In genomic region chr15:25849431-25849921, GRCh38 we compare ENCODE assay signal across 8 cellular contexts. TPM values are rescaled to one million over a fixed set of nuclear protein-coding genes. Genes with fewer than 3 reads are reported as not detected.
DNase-seq lines count a peak whose midpoint lies in the region; ATAC-seq and TF ChIP-seq lines count a peak whose summit lies in the region.

No MANE protein-coding gene starts in this region.

- H3K9ac ChIP-seq in MM.1S (ENCODE audit: low read length): no peak overlapping the region

- H3K4me3 ChIP-seq in testis: no peak overlapping the region
- H3K4me3 ChIP-seq in MM.1S (ENCODE audit: low read length): no peak overlapping the region

- no peak overlapping the region for H3K4me2 ChIP-seq in MM.1S (ENCODE audit: low read depth, low read length)

- H2AFZ ChIP-seq in MM.1S (ENCODE audit: low read length): no peak overlapping the region

- H3K4me1 ChIP-seq in testis (peaks cover 16% of the 10 kb centered on the region), MM.1S (ENCODE audit: low read length) (no peaks in the 10 kb centered on the region)

- no peaks in the 10 kb centered on the region for H3F3A ChIP-seq in MM.1S (ENCODE audit: insufficient read depth, low read length)

- H4K20me1 ChIP-seq in MM.1S (ENCODE audit: insufficient read depth, low read length): no peaks in the 10 kb centered on the region

- POLR2A ChIA-PET in GM10248 (lab: Yijun Ruan, JAX): no interaction called here

- DNase-seq in activated T-cell treated with anti-CD3 and anti-CD28 coated beads, Interleukin-2, amount 50 U/mL, for 1 hour: peak; percentile 47
- no peak for DNase-seq in activated T-cell treated with anti-CD3 and anti-CD28 coated beads for 4 hours
- peak; percentile 35 for DNase-seq in amniotic stem cell (lab: John Stamatoyannopoulos, UW)
- DNase-seq in left kidney (ENCODE audit: low read depth, low spot score): peak; percentile 55
- peak; percentile 40 for DNase-seq in testis
- DNase-seq in MM.1S: no peak
- DNase-seq in GM10248 (ENCODE audit: extremely low spot score): no peak

- H3K36me3 ChIP-seq in testis (ENCODE audit: low read depth, missing control alignments) (no peaks in the 10 kb centered on the region), MM.1S (replicated peaks; ENCODE audit: insufficient read depth, low read length) (no peaks in the 10 kb centered on the region)

- ATAC-seq in GM21825 (IDR thresholded peaks at IDR 0.05; ENCODE audit: unreplicated experiment): no peak

- H3K9me2 ChIP-seq in MM.1S (replicated peaks; ENCODE audit: insufficient read depth, low read length): no peaks in the 10 kb centered on the region

- no peaks in the 10 kb centered on the region for H3K27me3 ChIP-seq in testis
- H3K27me3 ChIP-seq in MM.1S (replicated peaks; ENCODE audit: insufficient read depth, low read length): no peaks in the 10 kb centered on the region

- TF ChIP-seq POLR2A in testis (IDR thresholded peaks at IDR 0.05): no peak

- no peaks in the 10 kb centered on the region for H3K79me2 ChIP-seq in MM.1S (ENCODE audit: low read length)

- CTCF ChIA-PET in GM10248 (lab: Yijun Ruan, JAX): no interaction called here

- 22 to 28% methylated on average over 7 of the region's 7 CpGs for WGBS in testis, 2 donors

- H3K9me3 ChIP-seq in testis: no peaks in the 10 kb centered on the region
- no peaks in the 10 kb centered on the region for H3K9me3 ChIP-seq in MM.1S (replicated peaks; ENCODE audit: insufficient read depth, low read length)

- TF ChIP-seq CTCF in testis (IDR thresholded peaks at IDR 0.05): no peak
- TF ChIP-seq CTCF in MM.1S (IDR thresholded peaks at IDR 0.05; ENCODE audit: low read length): no peak
- TF ChIP-seq CTCF in GM10248 (IDR thresholded peaks at IDR 0.05; ENCODE audit: control extremely low read depth, extremely low read depth, low read depth, missing control alignments): no peak

- H3K27ac ChIP-seq in testis (peak overlapping the region in 1 of 2 donors; percentile 86), MM.1S (ENCODE audit: low read length) (no peak overlapping the region)

- intact Hi-C loops in testis (cut with DNase I; ENCODE audit: low total_unique reads): loop anchor here (5.0 kb wide), 1 partner anchor 112 kb away; no protein-coding TSS in a partner anchor

RNA-seq across cellular contexts. Expression of gene ATP10A, which starts 13.7 kb away (rescaled TPM):
- total RNA-seq in testis: 10 to 100 TPM; 22.8 to 26.5 TPM
- polyA plus RNA-seq in testis (ENCODE audit: insufficient read depth, low read depth, low replicate concordance): 13.6 TPM

Comparison
In these comparisons a context has a peak if more than half of its experiments do, and no peak if none do; other contexts are left out.
1. DNase-seq: peak in activated T-cell treated with anti-CD3 and anti-CD28 coated beads, Interleukin-2, amount 50 U/mL, for 1 hour (single experiment), amniotic stem cell (single experiment), left kidney (single experiment) and testis (single experiment); none in activated T-cell treated with anti-CD3 and anti-CD28 coated beads for 4 hours (single experiment), MM.1S (single experiment) and GM10248 (single experiment).